In the genomic region with DNA sequence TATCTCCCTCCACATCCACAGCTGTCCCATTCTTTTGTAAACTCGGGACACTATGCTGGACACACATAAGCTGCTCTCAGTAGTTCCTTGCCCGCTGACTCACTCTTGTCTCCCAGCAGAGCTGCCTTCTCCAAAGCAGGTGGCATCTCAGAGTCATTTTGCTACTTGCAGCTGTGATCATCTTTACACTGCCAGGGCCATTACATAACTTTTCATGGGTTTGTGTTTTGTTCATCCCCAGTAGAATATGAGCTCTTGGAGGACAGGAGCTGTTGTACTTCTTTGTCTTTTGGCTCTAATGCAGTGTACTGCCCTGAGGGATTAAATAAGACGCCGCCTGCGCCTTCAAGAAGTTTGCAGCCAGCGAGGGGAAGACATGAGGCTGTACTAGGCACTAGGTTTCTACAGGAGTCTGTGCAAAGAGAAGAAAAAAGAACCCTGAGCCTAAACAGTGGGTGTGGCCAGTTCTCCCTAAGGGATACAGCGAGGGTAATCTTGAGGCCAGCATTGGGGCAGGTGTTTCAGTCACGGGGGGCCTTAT, we compare ENCODE assay signal across 12 cellular contexts. TPM values are rescaled to one million over a fixed set of nuclear protein-coding genes. Genes with fewer than 3 reads are reported as not detected.
A peak's percentile ranks its signal among the peaks of the same experiment; 100 is the strongest.
DNase-seq lines count a peak whose midpoint lies in the region; ATAC-seq and TF ChIP-seq lines count a peak whose summit lies in the region.
"Had no signal": no experiment of that assay in that cellular context is flagged by ENCODE, and none has a peak within 500 bp of the region (broad histone marks: within the 10 kb centered on the region; RNA-seq: fewer than 3 reads in every experiment).

No MANE protein-coding gene starts in this region.

- peak overlapping the region; percentile 99 for H3K27ac ChIP-seq in OCI-LY1 (ENCODE audit: low read depth, low read length, poor library complexity, severe bottlenecking)
- peak overlapping the region; percentile 40 to 82 (median 75) for H3K27ac ChIP-seq in gastrocnemius medialis

- H3K9me2 ChIP-seq in OCI-LY1 (ENCODE audit: low read depth, low read length) = no peaks in the 10 kb centered on the region

- DNase-seq in activated T-cell treated with anti-CD3 and anti-CD28 coated beads, Interleukin-2, amount 50 U/mL, for 24 hours = no peak
- DNase-seq in activated T-cell treated with anti-CD3 and anti-CD28 coated beads, Interleukin-2, amount 50 U/mL, for 4 hours = no peak
- peak; percentile 71 to 77 for DNase-seq in gastrocnemius medialis
- DNase-seq in NCI-H2081 (lab: John Stamatoyannopoulos, UW) = no peak
- DNase-seq: activated CD4-positive, alpha-beta T cell treated with anti-CD3 and anti-CD28 coated beads, Interleukin-2, amount 50 U/mL, for 1 hour; NCI-H187; stimulated activated naive CD4-positive, alpha-beta T cell treated with Interleukin-2 at 50 U/mL for 16 hours had no signal

- TF ChIP-seq POLR2A in gastrocnemius medialis (IDR thresholded peaks at IDR 0.05) = no peak

- peak overlapping the region; percentile 84 for H3K4me2 ChIP-seq in OCI-LY1 (ENCODE audit: low read length)

- H3K36me3 ChIP-seq in OCI-LY1 (ENCODE audit: insufficient read depth, low read length) = peaks cover 84% of the 10 kb centered on the region
- H3K36me3 ChIP-seq in gastrocnemius medialis = peaks cover 0 to 7% of the 10 kb centered on the region in 2 donors

- intact Hi-C loops in gastrocnemius medialis (cut with DNase I; ENCODE audit: low total_unique reads) = no loop called here

- H3K4me3 ChIP-seq in OCI-LY1 (ENCODE audit: low read depth, low read length, poor library complexity, severe bottlenecking) (peak overlapping the region; percentile 23), gastrocnemius medialis (no peak overlapping the region)

- peaks cover 97% of the 10 kb centered on the region for H3K4me1 ChIP-seq in OCI-LY1 (ENCODE audit: insufficient read depth, low read length, severe bottlenecking)
- peaks cover 0 to 13% of the 10 kb centered on the region in 2 donors for H3K4me1 ChIP-seq in gastrocnemius medialis

- no peak for ATAC-seq in activated T-cell treated with anti-CD3 and anti-CD28 coated beads, Interleukin-2, amount 50 U/mL, for 4 hours
- peak; percentile 73 for ATAC-seq in HG02759 (IDR thresholded peaks at IDR 0.05; ENCODE audit: unreplicated experiment)
- peak; percentile 92 to 94 for ATAC-seq in gastrocnemius medialis
- no peak for ATAC-seq in HG02588 (IDR thresholded peaks at IDR 0.05; ENCODE audit: unreplicated experiment)
- ATAC-seq in HG03520 (IDR thresholded peaks at IDR 0.05; ENCODE audit: unreplicated experiment) = no peak

- TF ChIP-seq CTCF in OCI-LY1 (IDR thresholded peaks at IDR 0.05; ENCODE audit: low read length) (peak; percentile 2; the same call in 1 of the 2 replicates), gastrocnemius medialis (IDR thresholded peaks at IDR 0.05 in 4 of 5, conservative IDR thresholded peaks at IDR 0.05 in 1 of 5) (no peak)

- peak overlapping the region; percentile 42 for H3K9ac ChIP-seq in OCI-LY1 (ENCODE audit: low read length)

- H4K20me1 ChIP-seq in OCI-LY1 (ENCODE audit: insufficient read depth, low read length) = no peaks in the 10 kb centered on the region

- in situ Hi-C loops in gastrocnemius medialis (cut with MboI; ENCODE audit: low sequenced_read_pairs in 4 of 4) = no loop called here

- no peaks in the 10 kb centered on the region for H3K27me3 ChIP-seq in OCI-LY1 (ENCODE audit: insufficient read depth, low read length)
- H3K27me3 ChIP-seq in gastrocnemius medialis = no peaks in the 10 kb centered on the region

- H3K9me3 ChIP-seq in OCI-LY1 (ENCODE audit: low read length) (no peaks in the 10 kb centered on the region), gastrocnemius medialis (no peaks in the 10 kb centered on the region)

- peaks cover 5% of the 10 kb centered on the region; the same call in 1 of the 2 replicates for H3F3A ChIP-seq in OCI-LY1 (ENCODE audit: insufficient read depth, low read length)

- H3K79me2 ChIP-seq in OCI-LY1 (ENCODE audit: insufficient read depth, low read length) = peaks cover 92% of the 10 kb centered on the region

- peaks cover 79% of the 10 kb centered on the region for H3K4me1 Mint-ChIP-seq in activated T-cell treated with anti-CD3 and anti-CD28 coated beads, Interleukin-2, amount 50 U/mL, for 24 hours (ENCODE audit: low read depth)
- peaks cover 84% of the 10 kb centered on the region for H3K4me1 Mint-ChIP-seq in activated T-cell treated with anti-CD3 and anti-CD28 coated beads, Interleukin-2, amount 50 U/mL, for 4 hours (ENCODE audit: low read depth)
- H3K4me1 Mint-ChIP-seq: brain had no signal

- peaks cover 96% of the 10 kb centered on the region for H3K36me3 Mint-ChIP-seq in activated T-cell treated with anti-CD3 and anti-CD28 coated beads, Interleukin-2, amount 50 U/mL, for 24 hours (ENCODE audit: low read depth)
- H3K36me3 Mint-ChIP-seq in activated T-cell treated with anti-CD3 and anti-CD28 coated beads, Interleukin-2, amount 50 U/mL, for 4 hours (ENCODE audit: insufficient read depth) = peaks cover 56% of the 10 kb centered on the region

- H3K27ac Mint-ChIP-seq in activated T-cell treated with anti-CD3 and anti-CD28 coated beads, Interleukin-2, amount 50 U/mL, for 24 hours = peak overlapping the region; percentile 15
- H3K27ac Mint-ChIP-seq: brain had no signal

- no peak overlapping the region for H2AFZ ChIP-seq in OCI-LY1 (ENCODE audit: low read length)

- H3K4me3 Mint-ChIP-seq in activated T-cell treated with anti-CD3 and anti-CD28 coated beads, Interleukin-2, amount 50 U/mL, for 24 hours = no peak overlapping the region
- no peak overlapping the region for H3K4me3 Mint-ChIP-seq in activated T-cell treated with anti-CD3 and anti-CD28 coated beads, Interleukin-2, amount 50 U/mL, for 4 hours
- H3K4me3 Mint-ChIP-seq: brain had no signal

- H3K27me3 Mint-ChIP-seq in activated T-cell treated with anti-CD3 and anti-CD28 coated beads, Interleukin-2, amount 50 U/mL, for 24 hours = no peaks in the 10 kb centered on the region
- no peaks in the 10 kb centered on the region for H3K27me3 Mint-ChIP-seq in activated T-cell treated with anti-CD3 and anti-CD28 coated beads, Interleukin-2, amount 50 U/mL, for 4 hours (ENCODE audit: low read depth)
- H3K27me3 Mint-ChIP-seq: brain had no signal

- no peaks in the 10 kb centered on the region for H3K9me3 Mint-ChIP-seq in activated T-cell treated with anti-CD3 and anti-CD28 coated beads, Interleukin-2, amount 50 U/mL, for 24 hours
- H3K9me3 Mint-ChIP-seq in activated T-cell treated with anti-CD3 and anti-CD28 coated beads, Interleukin-2, amount 50 U/mL, for 4 hours = no peaks in the 10 kb centered on the region
- H3K9me3 Mint-ChIP-seq: brain had no signal

RNA-seq across cellular contexts. Expression of gene GPR183, which starts 40.8 kb away (rescaled TPM):
- 10 to 100 TPM; 48.6 to 86.8 (median 65.7) TPM for total RNA-seq in activated T-cell treated with anti-CD3 and anti-CD28 coated beads, Interleukin-2, amount 50 U/mL, for 4 hours
- 1 to 10 TPM in 3 of 4 donors, under 1 TPM in 1; 0.49 to 3.4 (median 2.5) TPM for total RNA-seq in gastrocnemius medialis

Comparison
In these comparisons a context has a peak if more than half of its experiments do, and no peak if none do; other contexts are left out.
1. DNase-seq: peak in gastrocnemius medialis (2 of 2); none in activated T-cell treated with anti-CD3 and anti-CD28 coated beads, Interleukin-2, amount 50 U/mL, for 24 hours (single experiment), activated T-cell treated with anti-CD3 and anti-CD28 coated beads, Interleukin-2, amount 50 U/mL, for 4 hours (single experiment) and NCI-H2081 (0 of 2).
2. ATAC-seq: peak in HG02759 (single experiment) and gastrocnemius medialis (2 of 2); none in activated T-cell treated with anti-CD3 and anti-CD28 coated beads, Interleukin-2, amount 50 U/mL, for 4 hours (0 of 2), HG02588 (single experiment) and HG03520 (single experiment).
3. RNA of gene GPR183, which starts 40.8 kb away (total RNA-seq): 48.6 to 86.8 TPM in activated T-cell treated with anti-CD3 and anti-CD28 coated beads, Interleukin-2, amount 50 U/mL, for 4 hours; 0.49 to 3.4 TPM in gastrocnemius medialis; every median in the first group is over 10 times any median in the second.